ENCODE assay signal across 1 cellular context in genomic region chr20:57389695-57390603, GRCh38.
A peak's percentile ranks its signal among the peaks of the same experiment; 100 is the strongest.
TF ChIP-seq lines count a peak whose summit lies in the region.

No MANE protein-coding gene starts in this region.

TF ChIP-seq in K562, 482 proteins besides CTCF, POLR2A, EP300 and RAD21 (continued from another document and continues in another):
- TF ChIP-seq, protein P1, sequence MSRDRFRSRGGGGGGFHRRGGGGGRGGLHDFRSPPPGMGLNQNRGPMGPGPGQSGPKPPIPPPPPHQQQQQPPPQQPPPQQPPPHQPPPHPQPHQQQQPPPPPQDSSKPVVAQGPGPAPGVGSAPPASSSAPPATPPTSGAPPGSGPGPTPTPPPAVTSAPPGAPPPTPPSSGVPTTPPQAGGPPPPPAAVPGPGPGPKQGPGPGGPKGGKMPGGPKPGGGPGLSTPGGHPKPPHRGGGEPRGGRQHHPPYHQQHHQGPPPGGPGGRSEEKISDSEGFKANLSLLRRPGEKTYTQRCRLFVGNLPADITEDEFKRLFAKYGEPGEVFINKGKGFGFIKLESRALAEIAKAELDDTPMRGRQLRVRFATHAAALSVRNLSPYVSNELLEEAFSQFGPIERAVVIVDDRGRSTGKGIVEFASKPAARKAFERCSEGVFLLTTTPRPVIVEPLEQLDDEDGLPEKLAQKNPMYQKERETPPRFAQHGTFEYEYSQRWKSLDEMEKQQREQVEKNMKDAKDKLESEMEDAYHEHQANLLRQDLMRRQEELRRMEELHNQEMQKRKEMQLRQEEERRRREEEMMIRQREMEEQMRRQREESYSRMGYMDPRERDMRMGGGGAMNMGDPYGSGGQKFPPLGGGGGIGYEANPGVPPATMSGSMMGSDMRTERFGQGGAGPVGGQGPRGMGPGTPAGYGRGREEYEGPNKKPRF (IDR thresholded peaks at IDR 0.05; ENCODE audit: low read depth, low read length): no peak
- peak; percentile 74; the same call in 1 of the 2 replicates for TF ChIP-seq ZNF561 (CRISPR knock-in tag; conservative IDR thresholded peaks at IDR 0.05)
- TF ChIP-seq MCM2 (IDR thresholded peaks at IDR 0.05; ENCODE audit: low read depth): no peak
- TF ChIP-seq ZFX (CRISPR knock-in tag; IDR thresholded peaks at IDR 0.05): peak; percentile 78
- TF ChIP-seq, protein P2, sequence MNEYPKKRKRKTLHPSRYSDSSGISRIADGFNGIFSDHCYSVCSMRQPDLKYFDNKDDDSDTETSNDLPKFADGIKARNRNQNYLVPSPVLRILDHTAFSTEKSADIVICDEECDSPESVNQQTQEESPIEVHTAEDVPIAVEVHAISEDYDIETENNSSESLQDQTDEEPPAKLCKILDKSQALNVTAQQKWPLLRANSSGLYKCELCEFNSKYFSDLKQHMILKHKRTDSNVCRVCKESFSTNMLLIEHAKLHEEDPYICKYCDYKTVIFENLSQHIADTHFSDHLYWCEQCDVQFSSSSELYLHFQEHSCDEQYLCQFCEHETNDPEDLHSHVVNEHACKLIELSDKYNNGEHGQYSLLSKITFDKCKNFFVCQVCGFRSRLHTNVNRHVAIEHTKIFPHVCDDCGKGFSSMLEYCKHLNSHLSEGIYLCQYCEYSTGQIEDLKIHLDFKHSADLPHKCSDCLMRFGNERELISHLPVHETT (CRISPR knock-in tag; conservative IDR thresholded peaks at IDR 0.05 in 1 of 2, IDR thresholded peaks at IDR 0.05 in 1 of 2): no peak; a peak in 1 of 4 replicates
- TF ChIP-seq CHD4 (IDR thresholded peaks at IDR 0.05; ENCODE audit: insufficient read depth, insufficient replicate concordance, low read depth, low read length, poor library complexity, severe bottlenecking): no peak
- no peak for TF ChIP-seq RBM39 (optimal IDR thresholded peaks at IDR 0.05; ENCODE audit: low read depth, low read length)
- no peak for TF ChIP-seq SNAPC5 (CRISPR knock-in tag; IDR thresholded peaks at IDR 0.05)
- no peak for TF ChIP-seq ZFP1 (CRISPR knock-in tag; IDR thresholded peaks at IDR 0.05)
- no peak for TF ChIP-seq RUNX1 (IDR thresholded peaks at IDR 0.05; ENCODE audit: low read depth)
- TF ChIP-seq ETV5 (CRISPR knock-in tag; IDR thresholded peaks at IDR 0.05; ENCODE audit: low read depth): no peak
- peak; percentile 61 for TF ChIP-seq SAP30 (IDR thresholded peaks at IDR 0.05; ENCODE audit: borderline replicate concordance, insufficient read depth, low read depth, low read length, poor library complexity, severe bottlenecking)
- TF ChIP-seq CEBPZ (IDR thresholded peaks at IDR 0.05; ENCODE audit: borderline replicate concordance, low read depth, low read length): no peak
- no peak for TF ChIP-seq TCFL5 (CRISPR knock-in tag; conservative IDR thresholded peaks at IDR 0.05)
- TF ChIP-seq ZNF311 (CRISPR knock-in tag; IDR thresholded peaks at IDR 0.05): peak; percentile 30; the same call in 1 of the 2 replicates
- TF ChIP-seq TEAD4 (IDR thresholded peaks at IDR 0.05; ENCODE audit: low read length): no peak
- TF ChIP-seq TEAD4 (CRISPR knock-in tag; IDR thresholded peaks at IDR 0.05; ENCODE audit: borderline replicate concordance): peak; percentile 41; the same call in 1 of the 2 replicates
- TF ChIP-seq CBFB (CRISPR knock-in tag; IDR thresholded peaks at IDR 0.05): no peak
- peak; percentile 6; the same call in 1 of the 2 replicates for TF ChIP-seq ELF1 (tag; IDR thresholded peaks at IDR 0.05)
- TF ChIP-seq TRIM28 (IDR thresholded peaks at IDR 0.05): no peak
- no peak for TF ChIP-seq JUND (IDR thresholded peaks at IDR 0.05; ENCODE audit: borderline replicate concordance, low read depth, low read length)
- no peak; the same call in 2 of the 3 replicates for TF ChIP-seq JUND (tag; IDR thresholded peaks at IDR 0.05; ENCODE audit: borderline replicate concordance, low read depth, low read length)
- TF ChIP-seq CCAR2 (IDR thresholded peaks at IDR 0.05; ENCODE audit: low read depth, low read length): no peak
- TF ChIP-seq PCBP2 (IDR thresholded peaks at IDR 0.05; ENCODE audit: low read depth, low read length, poor library complexity, severe bottlenecking): no peak
- no peak for TF ChIP-seq SMC3 (conservative IDR thresholded peaks at IDR 0.05; ENCODE audit: insufficient read depth, low read depth, low read length)
- TF ChIP-seq SREBF2 (CRISPR knock-in tag; IDR thresholded peaks at IDR 0.05): no peak
- TF ChIP-seq, protein P3, sequence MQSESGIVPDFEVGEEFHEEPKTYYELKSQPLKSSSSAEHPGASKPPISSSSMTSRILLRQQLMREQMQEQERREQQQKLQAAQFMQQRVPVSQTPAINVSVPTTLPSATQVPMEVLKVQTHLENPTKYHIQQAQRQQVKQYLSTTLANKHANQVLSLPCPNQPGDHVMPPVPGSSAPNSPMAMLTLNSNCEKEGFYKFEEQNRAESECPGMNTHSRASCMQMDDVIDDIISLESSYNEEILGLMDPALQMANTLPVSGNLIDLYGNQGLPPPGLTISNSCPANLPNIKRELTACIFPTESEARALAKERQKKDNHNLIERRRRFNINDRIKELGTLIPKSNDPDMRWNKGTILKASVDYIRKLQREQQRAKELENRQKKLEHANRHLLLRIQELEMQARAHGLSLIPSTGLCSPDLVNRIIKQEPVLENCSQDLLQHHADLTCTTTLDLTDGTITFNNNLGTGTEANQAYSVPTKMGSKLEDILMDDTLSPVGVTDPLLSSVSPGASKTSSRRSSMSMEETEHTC (IDR thresholded peaks at IDR 0.05): 0 out of 2 replicates have a peak, but pooled peaks have one; percentile 21
- no peak for TF ChIP-seq SMAD2 (IDR thresholded peaks at IDR 0.05; ENCODE audit: low read depth, low read length)
- no peak for TF ChIP-seq SIX5 (IDR thresholded peaks at IDR 0.05; ENCODE audit: borderline replicate concordance in 1 of 2, insufficient read depth in 1 of 2, low read depth in 1 of 2, low read length in 2 of 2)
- TF ChIP-seq ARNT (IDR thresholded peaks at IDR 0.05): no peak
- TF ChIP-seq NFYB (IDR thresholded peaks at IDR 0.05; ENCODE audit: extremely low read depth, insufficient read length): no peak
- no peak for TF ChIP-seq TRIM25 (IDR thresholded peaks at IDR 0.05; ENCODE audit: borderline replicate concordance)
- no peak for TF ChIP-seq FIP1L1 (IDR thresholded peaks at IDR 0.05; ENCODE audit: low read depth, low read length, poor library complexity, severe bottlenecking)
- no peak for TF ChIP-seq PTTG1 (tag; IDR thresholded peaks at IDR 0.05; ENCODE audit: low read depth)
- no peak for TF ChIP-seq NCOA6 (IDR thresholded peaks at IDR 0.05)
- TF ChIP-seq E2F1 (CRISPR knock-in tag; IDR thresholded peaks at IDR 0.05): no peak
- no peak for TF ChIP-seq ZBTB8A (IDR thresholded peaks at IDR 0.05; ENCODE audit: partially characterized antibody)
- no peak for TF ChIP-seq HSF4 (CRISPR knock-in tag; IDR thresholded peaks at IDR 0.05; ENCODE audit: borderline replicate concordance)
- TF ChIP-seq RBBP5 (IDR thresholded peaks at IDR 0.05; ENCODE audit: borderline replicate concordance, insufficient read depth, low read length, poor library complexity, severe bottlenecking): peak; percentile 50
- TF ChIP-seq, protein P4, sequence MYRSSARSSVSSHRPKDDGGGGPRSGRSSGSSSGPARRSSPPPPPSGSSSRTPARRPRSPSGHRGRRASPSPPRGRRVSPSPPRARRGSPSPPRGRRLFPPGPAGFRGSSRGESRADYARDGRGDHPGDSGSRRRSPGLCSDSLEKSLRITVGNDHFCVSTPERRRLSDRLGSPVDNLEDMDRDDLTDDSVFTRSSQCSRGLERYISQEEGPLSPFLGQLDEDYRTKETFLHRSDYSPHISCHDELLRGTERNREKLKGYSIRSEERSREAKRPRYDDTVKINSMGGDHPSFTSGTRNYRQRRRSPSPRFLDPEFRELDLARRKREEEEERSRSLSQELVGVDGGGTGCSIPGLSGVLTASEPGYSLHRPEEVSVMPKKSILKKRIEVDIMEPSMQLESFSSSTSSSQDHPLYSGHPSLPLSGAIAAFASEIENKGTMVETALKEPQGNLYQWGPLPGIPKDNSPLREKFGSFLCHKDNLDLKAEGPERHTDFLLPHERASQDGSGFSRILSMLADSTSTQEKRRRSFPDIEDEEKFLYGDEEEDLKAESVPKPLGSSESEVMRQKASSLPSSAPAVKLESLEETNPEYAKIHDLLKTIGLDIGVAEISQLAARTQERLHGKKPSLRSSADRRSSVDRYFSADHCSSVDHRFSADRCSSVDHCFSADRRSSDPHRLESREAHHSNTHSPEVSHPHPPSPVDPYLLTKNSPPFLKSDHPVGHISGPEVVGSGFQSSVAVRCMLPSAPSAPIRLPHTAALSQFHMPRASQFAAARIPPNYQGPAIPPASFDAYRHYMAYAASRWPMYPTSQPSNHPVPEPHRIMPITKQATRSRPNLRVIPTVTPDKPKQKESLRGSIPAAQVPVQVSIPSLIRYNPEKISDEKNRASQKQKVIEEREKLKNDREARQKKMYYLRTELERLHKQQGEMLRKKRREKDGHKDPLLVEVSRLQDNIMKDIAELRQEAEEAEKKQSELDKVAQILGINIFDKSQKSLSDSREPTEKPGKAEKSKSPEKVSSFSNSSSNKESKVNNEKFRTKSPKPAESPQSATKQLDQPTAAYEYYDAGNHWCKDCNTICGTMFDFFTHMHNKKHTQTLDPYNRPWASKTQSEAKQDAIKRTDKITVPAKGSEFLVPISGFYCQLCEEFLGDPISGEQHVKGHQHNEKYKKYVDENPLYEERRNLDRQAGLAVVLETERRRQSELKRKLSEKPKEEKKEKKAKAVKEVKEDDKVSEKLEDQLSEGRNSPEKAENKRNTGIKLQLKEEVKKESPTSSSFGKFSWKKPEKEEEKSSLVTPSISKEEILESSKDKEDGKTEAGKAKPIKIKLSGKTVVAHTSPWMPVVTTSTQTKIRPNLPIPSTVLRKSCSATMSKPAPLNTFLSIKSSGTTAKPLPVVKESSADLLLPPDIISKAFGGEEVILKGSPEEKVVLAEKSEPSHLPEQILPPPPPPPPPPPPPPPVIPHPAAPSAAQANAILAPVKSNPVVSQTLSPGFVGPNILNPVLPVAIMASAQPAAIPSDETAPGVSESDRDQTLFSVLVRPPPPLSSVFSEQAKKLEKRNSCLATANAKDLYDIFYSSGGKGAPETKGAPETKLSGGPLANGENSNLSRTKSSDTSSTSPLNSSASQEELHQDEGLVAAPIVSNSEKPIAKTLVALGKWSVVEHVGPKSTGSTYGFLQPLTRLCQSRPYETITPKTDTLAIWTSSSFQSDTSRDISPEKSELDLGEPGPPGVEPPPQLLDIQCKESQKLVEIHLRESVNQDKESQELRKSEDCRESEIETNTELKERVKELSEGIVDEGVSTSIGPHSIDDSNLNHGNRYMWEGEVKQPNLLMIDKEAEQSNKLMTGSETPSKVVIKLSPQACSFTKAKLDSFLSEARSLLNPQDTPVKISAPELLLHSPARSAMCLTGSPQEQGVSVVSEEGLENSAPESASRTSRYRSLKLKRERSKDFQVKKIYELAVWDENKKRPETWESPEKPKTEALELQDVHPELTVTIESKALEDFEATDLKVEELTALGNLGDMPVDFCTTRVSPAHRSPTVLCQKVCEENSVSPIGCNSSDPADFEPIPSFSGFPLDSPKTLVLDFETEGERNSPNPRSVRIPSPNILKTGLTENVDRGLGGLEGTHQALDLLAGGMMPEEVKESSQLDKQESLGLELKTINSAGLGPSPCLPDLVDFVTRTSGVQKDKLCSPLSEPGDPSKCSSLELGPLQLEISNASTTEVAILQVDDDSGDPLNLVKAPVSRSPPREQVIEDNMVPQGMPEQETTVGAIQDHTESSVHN (IDR thresholded peaks at IDR 0.05; ENCODE audit: borderline replicate concordance in 1 of 2, low read depth in 1 of 2): no peak
- TF ChIP-seq PRPF4 (IDR thresholded peaks at IDR 0.05; ENCODE audit: insufficient read depth, low read depth, low read length, poor library complexity, severe bottlenecking): no peak
- TF ChIP-seq STAT5B (CRISPR knock-in tag; IDR thresholded peaks at IDR 0.05): no peak
